In the genomic region with DNA sequence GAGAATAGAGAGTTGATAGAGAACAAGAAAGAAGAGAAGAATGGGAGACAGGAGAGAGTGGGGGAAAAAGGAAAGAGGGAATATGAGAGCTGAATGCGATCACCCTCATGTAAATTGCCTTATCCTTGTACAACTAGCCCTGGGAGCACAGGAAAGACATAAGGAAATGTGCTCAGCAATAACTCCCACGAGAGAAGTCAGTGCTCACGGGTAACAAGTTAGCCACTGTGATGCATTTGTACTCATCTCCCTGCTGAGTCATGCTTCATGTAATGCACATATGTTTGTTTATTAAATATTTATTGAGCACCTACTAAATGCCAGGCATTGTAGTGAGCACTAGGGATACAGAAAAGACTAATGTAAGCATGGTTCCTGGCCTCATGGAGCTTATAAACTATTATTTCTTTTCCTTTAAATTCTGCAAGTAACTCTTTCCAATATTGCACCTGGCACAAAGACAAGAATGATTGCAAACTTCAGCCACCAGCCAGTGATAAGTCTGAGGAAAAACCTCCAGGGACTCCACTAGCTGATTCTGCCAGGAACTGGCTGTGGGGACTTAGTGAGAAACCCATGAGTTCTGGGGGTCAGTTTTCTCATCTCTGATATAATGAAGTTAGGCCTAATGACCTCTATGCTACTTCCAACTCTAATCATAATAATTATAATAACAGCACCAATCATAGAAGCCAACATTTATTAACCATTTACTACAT, we compare ENCODE assay signal across 2 cellular contexts.
TF ChIP-seq lines count a peak whose summit lies in the region.

No MANE protein-coding gene starts in this region.

TF ChIP-seq in HepG2, 621 proteins besides CTCF, POLR2A, EP300 and RAD21:
- TF ChIP-seq NFE2L2 (IDR thresholded peaks at IDR 0.05; ENCODE audit: low read length): peak; percentile 16; the same call in 1 of the 2 replicates
- no peak for TF ChIP-seq FOXA3 (CRISPR knock-in tag; IDR thresholded peaks at IDR 0.05)

TF ChIP-seq in SK-N-SH, 30 proteins besides CTCF, POLR2A, EP300 and RAD21:
- TF ChIP-seq, protein P1, sequence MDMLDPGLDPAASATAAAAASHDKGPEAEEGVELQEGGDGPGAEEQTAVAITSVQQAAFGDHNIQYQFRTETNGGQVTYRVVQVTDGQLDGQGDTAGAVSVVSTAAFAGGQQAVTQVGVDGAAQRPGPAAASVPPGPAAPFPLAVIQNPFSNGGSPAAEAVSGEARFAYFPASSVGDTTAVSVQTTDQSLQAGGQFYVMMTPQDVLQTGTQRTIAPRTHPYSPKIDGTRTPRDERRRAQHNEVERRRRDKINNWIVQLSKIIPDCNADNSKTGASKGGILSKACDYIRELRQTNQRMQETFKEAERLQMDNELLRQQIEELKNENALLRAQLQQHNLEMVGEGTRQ (IDR thresholded peaks at IDR 0.05; ENCODE audit: borderline replicate concordance, low read depth, low read length): no peak
- TF ChIP-seq FOXJ3 (CRISPR knock-in tag; IDR thresholded peaks at IDR 0.05) (no peak), ELF1 (IDR thresholded peaks at IDR 0.05) (no peak), GABPA (IDR thresholded peaks at IDR 0.05; ENCODE audit: low read depth) (no peak), RXRA (IDR thresholded peaks at IDR 0.05; ENCODE audit: borderline replicate concordance, low read depth) (no peak), NFIC (IDR thresholded peaks at IDR 0.05; ENCODE audit: borderline replicate concordance) (no peak), RFX5 (IDR thresholded peaks at IDR 0.05; ENCODE audit: low read length) (no peak), REST (IDR thresholded peaks at IDR 0.05; ENCODE audit: low read depth, low read length) (no peak)
